In the genomic region with DNA sequence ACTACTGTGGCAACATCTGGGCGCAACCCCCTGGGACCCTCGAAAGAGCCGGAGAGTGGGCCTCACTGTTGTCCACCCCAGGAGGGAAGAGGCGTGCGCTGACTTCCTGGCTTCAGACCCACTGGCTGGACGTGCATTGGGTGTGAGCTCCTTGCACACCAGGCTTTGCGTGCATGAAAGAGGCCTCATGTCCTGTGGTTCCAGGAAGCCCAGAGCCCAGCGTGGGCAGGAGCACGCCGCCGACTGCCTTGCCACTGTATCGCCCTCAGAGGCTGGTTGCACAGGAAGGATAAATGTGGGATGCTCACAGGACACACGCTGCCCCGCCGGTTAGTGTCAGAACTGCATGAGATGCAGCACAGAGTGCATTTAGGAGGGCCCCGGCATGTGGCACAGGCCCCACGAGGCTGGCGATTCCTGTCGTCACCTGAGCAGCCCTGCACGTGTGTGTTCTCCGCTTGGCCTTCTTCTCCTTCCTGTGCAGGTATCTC, we compare ENCODE assay signal across 16 cellular contexts. TPM values are rescaled to one million over a fixed set of nuclear protein-coding genes. Genes with fewer than 3 reads are reported as not detected.
DNase-seq lines count a peak whose midpoint lies in the region; ATAC-seq and TF ChIP-seq lines count a peak whose summit lies in the region.
"Had no signal": no experiment of that assay in that cellular context is flagged by ENCODE, and none has a peak within 500 bp of the region (broad histone marks: within the 10 kb centered on the region; RNA-seq: fewer than 3 reads in every experiment).

No MANE protein-coding gene starts in this region.

- H3K27me3 ChIP-seq in neural progenitor cell (no peaks in the 10 kb centered on the region), thyroid gland (no peaks in the 10 kb centered on the region)

- H3K4me3 ChIP-seq in neural progenitor cell (no peak overlapping the region), thyroid gland (replicated peaks in 1 of 3) (no peak overlapping the region)

- H3K36me3 ChIP-seq in neural progenitor cell (no peaks in the 10 kb centered on the region), thyroid gland (no peaks in the 10 kb centered on the region)

- H4K20me1 ChIP-seq in neural progenitor cell (ENCODE audit: low read depth): peaks cover 6% of the 10 kb centered on the region

- no peaks in the 10 kb centered on the region for H3F3A ChIP-seq in neural progenitor cell (ENCODE audit: low read depth)

- no peak for TF ChIP-seq POLR2A in thyroid gland (IDR thresholded peaks at IDR 0.05)

- peaks cover 34% of the 10 kb centered on the region for H3K27me3 Mint-ChIP-seq in chondrocyte (ENCODE audit: low read depth)
- H3K27me3 Mint-ChIP-seq in neural progenitor cell (ENCODE audit: insufficient read depth, low read depth): peaks cover 11% of the 10 kb centered on the region

- H3K4me3 Mint-ChIP-seq in chondrocyte (ENCODE audit: unreplicated experiment): no peak overlapping the region
- H3K4me3 Mint-ChIP-seq in neural progenitor cell: no peak overlapping the region
- H3K4me3 Mint-ChIP-seq: CD4-positive, alpha-beta T cell; HFFc6 had no signal

- H3K4me2 ChIP-seq in neural progenitor cell: no peak overlapping the region

- 81 to 88% methylated on average over 5 to 20 of the region's 21 CpGs for WGBS in thyroid gland, 2 donors

- no peak overlapping the region for H2AFZ ChIP-seq in neural progenitor cell (replicated peaks)

- H3K27ac Mint-ChIP-seq in chondrocyte (ENCODE audit: unreplicated experiment) (no peak overlapping the region), neural progenitor cell (peak overlapping the region; percentile 69)
- H3K27ac Mint-ChIP-seq: CD4-positive, alpha-beta T cell; HFFc6 had no signal

- H3K36me3 Mint-ChIP-seq in chondrocyte (ENCODE audit: low read depth) (peaks cover under 1% of the 10 kb centered on the region), neural progenitor cell (no peaks in the 10 kb centered on the region)

- H3K9ac ChIP-seq in neural progenitor cell: no peak overlapping the region

- DNase-seq in Right ventricle myocardium inferior (ENCODE audit: missing footprints) (peak; percentile 30), cardiac septum (ENCODE audit: low spot score) (no peak), chondrocyte (ENCODE audit: low spot score) (peak; percentile 72), neural progenitor cell (ENCODE audit: low spot score) (no peak), NCI-H1105 treated with DMSO at 0.1 percent for 48 hours (lab: John Stamatoyannopoulos, UW) (no peak), hippocampal formation (lab: John Stamatoyannopoulos, UW) (no peak), thyroid gland (no peak)
- DNase-seq: AML-193; C1 segment of cervical spinal cord; Calu3; CD4-positive, alpha-beta T cell; DMS 273 treated with DMSO at 0.1 percent for 48 hours; HCEC 1CT; HFFc6 had no signal

- H3K4me1 Mint-ChIP-seq in chondrocyte (ENCODE audit: low read depth): no peaks in the 10 kb centered on the region
- H3K4me1 Mint-ChIP-seq in neural progenitor cell: no peaks in the 10 kb centered on the region

- H3K9me3 ChIP-seq in neural progenitor cell (ENCODE audit: low read depth) (peaks cover 3% of the 10 kb centered on the region), thyroid gland (no peaks in the 10 kb centered on the region)

- intact Hi-C loops in Right ventricle myocardium inferior (cut with DNase I) (no loop called here), cardiac septum (cut with DNase I) (no loop called here), thyroid gland (cut with DNase I) (no loop called here)

- TF ChIP-seq CTCF in chondrocyte (IDR thresholded peaks at IDR 0.05) (no peak), neural progenitor cell (IDR thresholded peaks at IDR 0.05) (no peak), thyroid gland (IDR thresholded peaks at IDR 0.05) (no peak)

- ATAC-seq in Right ventricle myocardium inferior (no peak), HG03159 (IDR thresholded peaks at IDR 0.05; ENCODE audit: unreplicated experiment) (no peak)

- no peaks in the 10 kb centered on the region for H3K79me2 ChIP-seq in neural progenitor cell (ENCODE audit: low read depth)

- no peak overlapping the region for H3K27ac ChIP-seq in neural progenitor cell
- no peak overlapping the region for H3K27ac ChIP-seq in thyroid gland
- H3K27ac ChIP-seq: 22Rv1 had no signal

- H3K4me1 ChIP-seq in neural progenitor cell (no peaks in the 10 kb centered on the region), thyroid gland (no peaks in the 10 kb centered on the region)

- H3K9me3 Mint-ChIP-seq in chondrocyte (ENCODE audit: low read depth) (peaks cover 12% of the 10 kb centered on the region), neural progenitor cell (peaks cover 18% of the 10 kb centered on the region)

RNA-seq across cellular contexts. Expression of a gene that starts 8.5 kb away (rescaled TPM):
- total RNA-seq in Right ventricle myocardium inferior: 1.6 TPM
- 1.5 TPM for total RNA-seq in cardiac septum
- total RNA-seq in chondrocyte: 0.67 to 1.6 TPM (median 0.69 TPM) in 3 replicates
- total RNA-seq in neural progenitor cell (ENCODE audit: low replicate concordance): 0.31 and 0.37 TPM in 2 replicates
- total RNA-seq in thyroid gland: 1 to 10 TPM; 1.1 to 3.0 (median 1.6) TPM

Comparison
In these comparisons a context has a peak if more than half of its experiments do, and no peak if none do; other contexts are left out.
1. DNase-seq: peak in Right ventricle myocardium inferior (single experiment) and chondrocyte (single experiment); none in cardiac septum (single experiment), neural progenitor cell (single experiment), NCI-H1105 treated with DMSO at 0.1 percent for 48 hours (single experiment), hippocampal formation (0 of 2) and thyroid gland (0 of 2).